8 cellular contexts compared by ENCODE assay signal in the genomic region with DNA sequence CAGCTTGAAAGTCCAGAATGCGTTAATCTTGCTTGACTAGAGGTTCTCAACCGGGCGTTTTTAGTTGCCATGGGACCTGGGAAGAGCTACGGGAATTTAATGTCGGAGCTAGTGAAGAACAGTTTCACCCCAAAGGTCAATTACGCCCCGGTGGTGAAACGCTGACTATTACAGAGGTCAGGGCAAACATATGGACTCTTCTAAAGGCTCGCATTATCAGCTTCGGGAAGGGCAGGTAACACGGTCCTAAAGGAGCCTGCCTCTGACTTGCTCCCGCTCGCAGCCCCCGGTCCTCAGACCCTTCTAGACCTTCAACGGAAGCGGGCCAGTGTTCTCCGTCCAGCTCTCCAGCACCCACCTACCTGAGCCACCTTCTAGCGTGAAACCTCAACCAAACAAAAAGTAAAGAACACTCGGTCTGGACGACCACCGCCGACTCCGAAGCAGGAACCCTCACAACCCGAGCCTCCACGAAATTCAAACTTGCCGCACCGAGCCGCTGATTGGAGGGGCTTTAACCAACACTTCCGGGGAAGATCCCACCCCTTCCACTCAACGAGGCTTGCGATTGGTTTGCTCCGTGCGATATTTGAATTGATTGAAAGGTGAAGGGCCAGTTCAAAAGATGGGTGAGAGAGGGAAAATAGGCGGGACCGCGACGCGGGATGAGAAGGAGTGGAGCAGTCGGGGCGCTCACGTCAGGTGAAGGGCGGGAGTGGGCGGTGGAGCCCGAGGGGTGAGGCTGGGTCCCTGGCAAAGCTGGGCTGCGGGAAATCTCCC. TPM values are rescaled to one million over a fixed set of nuclear protein-coding genes. Genes with fewer than 3 reads are reported as not detected.
DNase-seq lines count a peak whose midpoint lies in the region; ATAC-seq and TF ChIP-seq lines count a peak whose summit lies in the region.

A gene with protein sequence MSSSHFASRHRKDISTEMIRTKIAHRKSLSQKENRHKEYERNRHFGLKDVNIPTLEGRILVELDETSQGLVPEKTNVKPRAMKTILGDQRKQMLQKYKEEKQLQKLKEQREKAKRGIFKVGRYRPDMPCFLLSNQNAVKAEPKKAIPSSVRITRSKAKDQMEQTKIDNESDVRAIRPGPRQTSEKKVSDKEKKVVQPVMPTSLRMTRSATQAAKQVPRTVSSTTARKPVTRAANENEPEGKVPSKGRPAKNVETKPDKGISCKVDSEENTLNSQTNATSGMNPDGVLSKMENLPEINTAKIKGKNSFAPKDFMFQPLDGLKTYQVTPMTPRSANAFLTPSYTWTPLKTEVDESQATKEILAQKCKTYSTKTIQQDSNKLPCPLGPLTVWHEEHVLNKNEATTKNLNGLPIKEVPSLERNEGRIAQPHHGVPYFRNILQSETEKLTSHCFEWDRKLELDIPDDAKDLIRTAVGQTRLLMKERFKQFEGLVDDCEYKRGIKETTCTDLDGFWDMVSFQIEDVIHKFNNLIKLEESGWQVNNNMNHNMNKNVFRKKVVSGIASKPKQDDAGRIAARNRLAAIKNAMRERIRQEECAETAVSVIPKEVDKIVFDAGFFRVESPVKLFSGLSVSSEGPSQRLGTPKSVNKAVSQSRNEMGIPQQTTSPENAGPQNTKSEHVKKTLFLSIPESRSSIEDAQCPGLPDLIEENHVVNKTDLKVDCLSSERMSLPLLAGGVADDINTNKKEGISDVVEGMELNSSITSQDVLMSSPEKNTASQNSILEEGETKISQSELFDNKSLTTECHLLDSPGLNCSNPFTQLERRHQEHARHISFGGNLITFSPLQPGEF (minus strand): TSS at position 485 of the 780 bp plus-strand sequence. CDS start 2,406 bp downstream, outside the sequence.

- peak within 1 kb of the TSS; percentile 13 to 94 (median 87) for H3K27ac Mint-ChIP-seq in CD4-positive, alpha-beta memory T cell

- no peaks in the 10 kb centered on the region for H3K9me3 ChIP-seq in CD4-positive, alpha-beta memory T cell (ENCODE audit: control insufficient read depth in 1 of 2, low read length in 2 of 2)
- H3K9me3 ChIP-seq in duodenal mucosa (ENCODE audit: control insufficient read depth in 1 of 2, low read length in 2 of 2) (no peaks in the 10 kb centered on the region), right lobe of liver (no peaks in the 10 kb centered on the region)

- H3K27ac ChIP-seq in CD4-positive, alpha-beta memory T cell (ENCODE audit: low read depth, low read length) = peak within 1 kb of the TSS; percentile 60
- H3K27ac ChIP-seq in duodenal mucosa (ENCODE audit: low read depth, low read length) (no peak within 1 kb of the TSS), right lobe of liver (no peak within 1 kb of the TSS)

- no peaks in the 10 kb centered on the region for H3K9me3 Mint-ChIP-seq in CD4-positive, alpha-beta memory T cell

- POLR2A ChIA-PET in CD4-positive, alpha-beta memory T cell (lab: Charles Lee; ENCODE audit: partially characterized antibody) = interaction anchor here (1.0 to 1.1 kb wide), 4 partner anchors 22 to 310 kb away, joined by 3 to 6 read pairs (median 3); partner anchors contain the start of gene MAPK1IP1L

- H3K27me3 ChIP-seq in CD4-positive, alpha-beta memory T cell (ENCODE audit: insufficient read depth, low read length) = no peaks in the 10 kb centered on the region
- H3K27me3 ChIP-seq in duodenal mucosa (ENCODE audit: control insufficient read depth in 1 of 2, insufficient read depth in 2 of 2, low read length in 2 of 2) (no peaks in the 10 kb centered on the region), right lobe of liver (no peaks in the 10 kb centered on the region)

- intact Hi-C loops in CD4-positive, alpha-beta memory T cell (cut with micrococcal nuclease) = loop anchor here (1.0 kb wide), 1 partner anchor 22 kb away; no protein-coding TSS in a partner anchor
- intact Hi-C loops in right lobe of liver (cut with DNase I) = no loop called here

- peak within 1 kb of the TSS; percentile 36 to 76 for H3K4me3 ChIP-seq in CD4-positive, alpha-beta memory T cell (ENCODE audit: low read length in 2 of 2)
- H3K4me3 ChIP-seq in duodenal mucosa (ENCODE audit: low read depth in 1 of 2, low read length in 2 of 2) (peak within 1 kb of the TSS; percentile 90 to 93), right lobe of liver (peak within 1 kb of the TSS; percentile 52 to 64 (median 55))

- DNase-seq in CD4-positive, alpha-beta memory T cell = peak; percentile 89 to 95 (median 90)
- peak; percentile 94 for DNase-seq in HK-2 (ENCODE audit: unreplicated experiment)
- DNase-seq in NCI-H82 treated with DMSO at 0.1 percent for 48 hours (lab: John Stamatoyannopoulos, UW; ENCODE audit: unreplicated experiment) = peak; percentile 95
- peak; percentile 89 to 94 for DNase-seq in activated CD4-positive, alpha-beta T cell treated with anti-CD3 and anti-CD28 coated beads, Interleukin-2, amount 50 U/mL, for 48 hours
- peak; percentile 92 to 93 (median 93) for DNase-seq in right lobe of liver
- DNase-seq in stimulated activated CD4-positive, alpha-beta T cell treated with anti-CD3 and anti-CD28 coated beads, Interleukin-4, amount 100 ng/mL, for 24 hours = peak; percentile 91

- peaks cover 6 to 25% (median 14%) of the 10 kb centered on the region in 4 donors for H3K4me1 Mint-ChIP-seq in CD4-positive, alpha-beta memory T cell

- H3K36me3 Mint-ChIP-seq in CD4-positive, alpha-beta memory T cell = no peaks in the 10 kb centered on the region

- TF ChIP-seq CTCF in right lobe of liver (IDR thresholded peaks at IDR 0.05) = no peak

- ATAC-seq in GM19455 (IDR thresholded peaks at IDR 0.05; ENCODE audit: unreplicated experiment) (peak; percentile 98), right lobe of liver (peak; percentile 99 to 100 (median 100))

- CTCF ChIA-PET in CD4-positive, alpha-beta memory T cell (lab: Charles Lee; ENCODE audit: partially characterized antibody) = interaction anchor here (0.7 to 1.5 kb wide), 5 partner anchors 30 to 235 kb away, joined by 3 to 7 read pairs (median 4); partner anchors contain the start of gene MAPK1IP1L

- no peaks in the 10 kb centered on the region for H3K27me3 Mint-ChIP-seq in CD4-positive, alpha-beta memory T cell

- H3K4me1 ChIP-seq in CD4-positive, alpha-beta memory T cell (ENCODE audit: insufficient read depth, low read length) = peaks cover 15% of the 10 kb centered on the region
- peaks cover 7 to 9% of the 10 kb centered on the region in 2 donors for H3K4me1 ChIP-seq in duodenal mucosa (ENCODE audit: control insufficient read depth in 1 of 2, insufficient read depth in 2 of 2, low read length in 2 of 2)
- H3K4me1 ChIP-seq in right lobe of liver = peaks cover 0 to 5% (median 2%) of the 10 kb centered on the region in 4 donors

- H3K4me3 Mint-ChIP-seq in CD4-positive, alpha-beta memory T cell = peak within 1 kb of the TSS; percentile 84 to 97 (median 90)

- H3K36me3 ChIP-seq in CD4-positive, alpha-beta memory T cell (ENCODE audit: insufficient read depth, low read length) = no peaks in the 10 kb centered on the region
- no peaks in the 10 kb centered on the region for H3K36me3 ChIP-seq in duodenal mucosa (ENCODE audit: control insufficient read depth in 1 of 2, insufficient read depth in 2 of 2, low read length in 2 of 2)
- no peaks in the 10 kb centered on the region for H3K36me3 ChIP-seq in right lobe of liver

- TF ChIP-seq POLR2A in right lobe of liver (IDR thresholded peaks at IDR 0.05) = peak; percentile 15

- WGBS in right lobe of liver (ENCODE audit: insufficient coverage, low coverage, low lambda C conversion rate, missing lambda C conversion rate) = 0% methylated on average over 30 of the region's 45 CpGs

- H3K9ac ChIP-seq in duodenal mucosa (ENCODE audit: low read depth in 1 of 2, low read length in 2 of 2) = peak within 1 kb of the TSS; percentile 70 to 75

RNA-seq across cellular contexts. Expression of the gene that starts here (rescaled TPM):
- total RNA-seq in CD4-positive, alpha-beta memory T cell = not detected
- not detected for polyA plus RNA-seq in CD4-positive, alpha-beta memory T cell
- 1 to 10 TPM in 2 of 6 experiments, under 1 TPM in 3, not detected in 1; 0.27 to 1.3 (median 0.86) TPM for total RNA-seq in right lobe of liver

Comparison
In these comparisons a context has a peak if more than half of its experiments do, and no peak if none do; other contexts are left out.
1. Peak in DNase-seq, H3K4me3 ChIP-seq and H3K27ac ChIP-seq in CD4-positive, alpha-beta memory T cell; RNA of the gene not detected or under 1 TPM.